10 cellular contexts compared by ENCODE assay signal in genomic region chr15:85625431-85625830, GRCh38.
DNase-seq lines count a peak whose midpoint lies in the region; ATAC-seq and TF ChIP-seq lines count a peak whose summit lies in the region.
"Had no signal": no experiment of that assay in that cellular context is flagged by ENCODE, and none has a peak within 500 bp of the region (broad histone marks: within the 10 kb centered on the region; RNA-seq: fewer than 3 reads in every experiment).

No MANE protein-coding gene starts in this region.

- peaks cover 28% of the 10 kb centered on the region for H3K36me3 Mint-ChIP-seq in memory B cell

- peak overlapping the region; percentile 60 for H3K27ac Mint-ChIP-seq in memory B cell

- peak overlapping the region; percentile 84 to 91 for H3K27ac ChIP-seq in right atrium auricular region
- H3K27ac ChIP-seq in VCaP: peak overlapping the region; percentile 72
- H3K27ac ChIP-seq: brain microvascular endothelial cell had no signal

- ATAC-seq in left ventricle myocardium superior (no peak), memory B cell (ENCODE audit: low read depth) (no peak), GM21825 (IDR thresholded peaks at IDR 0.05; ENCODE audit: unreplicated experiment) (no peak)

- no peaks in the 10 kb centered on the region for H3K9me3 Mint-ChIP-seq in memory B cell

- no peak overlapping the region for H3K4me3 Mint-ChIP-seq in memory B cell

- peaks cover 26% of the 10 kb centered on the region for H3K36me3 ChIP-seq in right atrium auricular region

- no peaks in the 10 kb centered on the region for H3K27me3 ChIP-seq in right atrium auricular region
- H3K27me3 ChIP-seq: brain microvascular endothelial cell had no signal

- intact Hi-C loops in left ventricle myocardium superior (cut with micrococcal nuclease): loop anchor here (10.0 kb wide), 1 partner anchor 49 kb away; no protein-coding TSS in a partner anchor

- TF ChIP-seq CTCF in right atrium auricular region (IDR thresholded peaks at IDR 0.05): no peak
- no peak for TF ChIP-seq CTCF in VCaP (conservative IDR thresholded peaks at IDR 0.05)

- H3K9me3 ChIP-seq in right atrium auricular region: no peaks in the 10 kb centered on the region
- H3K9me3 ChIP-seq: SK-N-SH had no signal

- H3K27me3 Mint-ChIP-seq in memory B cell: no peaks in the 10 kb centered on the region

- no peak overlapping the region for H3K4me3 ChIP-seq in right atrium auricular region

- peaks cover 45% of the 10 kb centered on the region for H3K4me1 Mint-ChIP-seq in memory B cell

- H3K4me1 ChIP-seq in right atrium auricular region: peaks cover 0 to 91% of the 10 kb centered on the region in 2 donors

- DNase-seq in right atrium auricular region (ENCODE audit: low spot score) (no peak), left ventricle myocardium superior (no peak), memory B cell (ENCODE audit: low spot score in 2 of 2) (no peak), NOMO-1 treated with dmso at 0.1 percent for 144 hours (lab: John Stamatoyannopoulos, UW; ENCODE audit: unreplicated experiment) (no peak), DMS53 treated with DMSO at 0.1 percent for 48 hours (lab: John Stamatoyannopoulos, UW; ENCODE audit: unreplicated experiment) (no peak), NCI-H2171 (lab: John Stamatoyannopoulos, UW) (no peak)
- DNase-seq: brain microvascular endothelial cell, SK-N-SH had no signal
